Comparison of ENCODE assay signal across 8 cellular contexts in the genomic region with DNA sequence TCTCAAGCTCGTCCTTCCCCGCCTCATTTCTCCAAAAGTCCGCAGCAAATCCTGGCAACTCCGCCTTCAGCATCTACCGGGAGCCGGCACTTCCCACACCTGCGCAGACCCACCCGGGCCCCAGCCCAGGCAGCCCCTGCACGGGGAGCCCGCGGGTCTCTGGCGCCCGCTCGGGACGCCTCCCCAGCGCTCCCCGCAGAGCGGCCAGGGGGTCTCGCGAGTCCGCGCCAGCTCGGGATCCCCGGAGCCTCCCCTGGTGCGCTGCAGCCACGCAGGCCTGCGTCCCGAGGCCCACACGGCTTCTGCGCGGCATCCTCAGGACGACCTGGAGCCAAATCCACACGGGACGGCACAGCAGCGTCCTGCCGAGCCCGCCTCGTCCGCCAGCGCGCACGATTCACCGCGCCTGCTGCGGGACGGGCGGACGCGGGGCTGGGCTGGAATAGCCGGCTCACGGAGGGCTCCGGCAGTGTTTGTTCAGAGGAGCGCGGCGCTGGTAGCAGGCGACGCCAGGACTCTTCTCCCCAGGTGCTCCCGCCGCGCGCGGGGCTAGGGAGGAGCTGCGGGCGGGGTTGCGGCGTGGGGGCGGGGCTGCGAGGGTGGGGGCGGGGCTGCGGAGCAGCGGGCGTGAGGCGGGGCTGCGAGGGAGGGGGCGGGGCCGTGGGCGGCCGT. TPM values are rescaled to one million over a fixed set of nuclear protein-coding genes. Genes with fewer than 3 reads are reported as not detected.
DNase-seq lines count a peak whose midpoint lies in the region; ATAC-seq, FAIRE-seq and TF ChIP-seq lines count a peak whose summit lies in the region.

No MANE protein-coding gene starts in this region.

- H3K9me3 Mint-ChIP-seq in activated T-helper 1 cell treated with anti-CD3 and anti-CD28 coated beads, Interleukin-12 subunit alpha, Interleukin-12 subunit beta, Interleukin-2, Interleukin-4 antibody, amounts not matched to agents 30 ng/mL and 10 ng/mL and 1 ng/mL, durations not matched to agents 14 hours and 24 hours and 36 hours = no peaks in the 10 kb centered on the region

- H3K27ac Mint-ChIP-seq in activated T-helper 1 cell treated with anti-CD3 and anti-CD28 coated beads, Interleukin-12 subunit alpha, Interleukin-12 subunit beta, Interleukin-2, Interleukin-4 antibody, amounts not matched to agents 30 ng/mL and 10 ng/mL and 1 ng/mL, durations not matched to agents 14 hours and 24 hours and 36 hours = peak overlapping the region; percentile 26

- H3K4me3 ChIP-seq in right atrium auricular region = peak overlapping the region; percentile 55 to 68

- peak overlapping the region; percentile 83 for H3K4me3 Mint-ChIP-seq in activated T-helper 1 cell treated with anti-CD3 and anti-CD28 coated beads, Interleukin-12 subunit alpha, Interleukin-12 subunit beta, Interleukin-2, Interleukin-4 antibody, amounts not matched to agents 30 ng/mL and 10 ng/mL and 1 ng/mL, durations not matched to agents 14 hours and 24 hours and 36 hours

- no peaks in the 10 kb centered on the region for H3K36me3 ChIP-seq in right atrium auricular region

- no peak for TF ChIP-seq CTCF in right atrium auricular region (IDR thresholded peaks at IDR 0.05)

- peaks cover 38% of the 10 kb centered on the region for H3K4me1 Mint-ChIP-seq in activated T-helper 1 cell treated with anti-CD3 and anti-CD28 coated beads, Interleukin-12 subunit alpha, Interleukin-12 subunit beta, Interleukin-2, Interleukin-4 antibody, amounts not matched to agents 30 ng/mL and 10 ng/mL and 1 ng/mL, durations not matched to agents 14 hours and 24 hours and 36 hours (ENCODE audit: low read depth)

- ATAC-seq in sciatic nerve (peak; percentile 2), GM18861 (IDR thresholded peaks at IDR 0.05; ENCODE audit: unreplicated experiment) (no peak)

- peaks cover 4% of the 10 kb centered on the region for H3K36me3 Mint-ChIP-seq in activated T-helper 1 cell treated with anti-CD3 and anti-CD28 coated beads, Interleukin-12 subunit alpha, Interleukin-12 subunit beta, Interleukin-2, Interleukin-4 antibody, amounts not matched to agents 30 ng/mL and 10 ng/mL and 1 ng/mL, durations not matched to agents 14 hours and 24 hours and 36 hours (ENCODE audit: low read depth)

- peaks cover 15% of the 10 kb centered on the region for H3K27me3 Mint-ChIP-seq in activated T-helper 1 cell treated with anti-CD3 and anti-CD28 coated beads, Interleukin-12 subunit alpha, Interleukin-12 subunit beta, Interleukin-2, Interleukin-4 antibody, amounts not matched to agents 30 ng/mL and 10 ng/mL and 1 ng/mL, durations not matched to agents 14 hours and 24 hours and 36 hours (ENCODE audit: insufficient read depth)

- intact Hi-C loops in activated T-helper 1 cell treated with anti-CD3 and anti-CD28 coated beads, Interleukin-12 subunit alpha, Interleukin-12 subunit beta, Interleukin-2, Interleukin-4 antibody, amounts not matched to agents 30 ng/mL and 10 ng/mL and 1 ng/mL, durations not matched to agents 14 hours and 24 hours and 36 hours (cut with micrococcal nuclease) = loop anchor here (1.0 to 5.0 kb wide), 4 partner anchors 15 to 368 kb away; partner anchors contain the start of genes BET1L, LMNTD2, RASSF7 and RIC8A
- intact Hi-C loops in sciatic nerve (cut with DNase I) = no loop called here

- no peak for FAIRE-seq in H54 (lab: Jason Lieb, UNC)

- H3K4me1 ChIP-seq in right atrium auricular region = peaks cover 0 to 51% of the 10 kb centered on the region in 2 donors

- DNase-seq in GM04504 (ENCODE audit: low read depth) = peak; percentile 17
- peak; percentile 84 for DNase-seq in H54 (ENCODE audit: insufficient read length, low spot score)
- DNase-seq in NCI-H1092 (lab: John Stamatoyannopoulos, UW) = peak; percentile 73
- DNase-seq in activated T-helper 1 cell treated with anti-CD3 and anti-CD28 coated beads, Interleukin-12 subunit alpha, Interleukin-12 subunit beta, Interleukin-2, Interleukin-4 antibody, amounts not matched to agents 30 ng/mL and 10 ng/mL and 1 ng/mL, durations not matched to agents 14 hours and 24 hours and 36 hours (ENCODE audit: low spot score) = no peak
- DNase-seq in right atrium auricular region (ENCODE audit: low spot score) = peak; percentile 62
- peak; percentile 70 for DNase-seq in sciatic nerve (ENCODE audit: low spot score)
- no peak for DNase-seq in ureter (ENCODE audit: low spot score)

- H3K27me3 ChIP-seq in right atrium auricular region = no peaks in the 10 kb centered on the region

- TF ChIP-seq POLR2A in H54 (IDR thresholded peaks at IDR 0.05; ENCODE audit: low read depth, low read length) = peak; percentile 59

- H3K9me3 ChIP-seq in right atrium auricular region = no peaks in the 10 kb centered on the region

- H3K27ac ChIP-seq in right atrium auricular region = peak overlapping the region; percentile 61 to 67

RNA-seq across cellular contexts. Expression of gene PHRF1, which starts 0.8 kb away (rescaled TPM):
- total RNA-seq in activated T-helper 1 cell treated with anti-CD3 and anti-CD28 coated beads, Interleukin-12 subunit alpha, Interleukin-12 subunit beta, Interleukin-2, Interleukin-4 antibody, amounts not matched to agents 30 ng/mL and 10 ng/mL and 1 ng/mL, durations not matched to agents 14 hours and 24 hours and 36 hours = 58.6 and 59.8 TPM in 2 replicates
- total RNA-seq in right atrium auricular region (10 to 100 TPM; 12.4 to 14.2 TPM), sciatic nerve (33.5 TPM), ureter (43.6 TPM)

RNA-seq across cellular contexts. Expression of gene RASSF7, which starts 14.7 kb away (rescaled TPM):
- total RNA-seq in activated T-helper 1 cell treated with anti-CD3 and anti-CD28 coated beads, Interleukin-12 subunit alpha, Interleukin-12 subunit beta, Interleukin-2, Interleukin-4 antibody, amounts not matched to agents 30 ng/mL and 10 ng/mL and 1 ng/mL, durations not matched to agents 14 hours and 24 hours and 36 hours = 15.9 and 19.8 TPM in 2 replicates
- 10 to 100 TPM in 1 of 2 donors, 1 to 10 TPM in 1; 8.5 to 13.0 TPM for total RNA-seq in right atrium auricular region
- total RNA-seq in sciatic nerve = 7.5 TPM
- total RNA-seq in ureter = 54.9 TPM

RNA-seq across cellular contexts. Expression of gene LMNTD2, which starts 14.9 kb away (rescaled TPM):
- 0.47 and 0.64 TPM in 2 replicates for total RNA-seq in activated T-helper 1 cell treated with anti-CD3 and anti-CD28 coated beads, Interleukin-12 subunit alpha, Interleukin-12 subunit beta, Interleukin-2, Interleukin-4 antibody, amounts not matched to agents 30 ng/mL and 10 ng/mL and 1 ng/mL, durations not matched to agents 14 hours and 24 hours and 36 hours
- total RNA-seq in right atrium auricular region = under 1 TPM; 0.33 to 0.86 TPM
- total RNA-seq in sciatic nerve = 1.3 TPM
- 8.8 TPM for total RNA-seq in ureter

RNA-seq across cellular contexts. Expression of gene LRRC56, which starts 38.1 kb away (rescaled TPM):
- total RNA-seq in activated T-helper 1 cell treated with anti-CD3 and anti-CD28 coated beads, Interleukin-12 subunit alpha, Interleukin-12 subunit beta, Interleukin-2, Interleukin-4 antibody, amounts not matched to agents 30 ng/mL and 10 ng/mL and 1 ng/mL, durations not matched to agents 14 hours and 24 hours and 36 hours = 1.8 and 2.2 TPM in 2 replicates
- total RNA-seq in right atrium auricular region (under 1 TPM; 0.12 to 0.15 TPM), sciatic nerve (1.4 TPM), ureter (3.4 TPM)

RNA-seq across cellular contexts. Expression of gene HRAS, which starts 40.1 kb away (rescaled TPM):
- 76.6 and 88.7 TPM in 2 replicates for total RNA-seq in activated T-helper 1 cell treated with anti-CD3 and anti-CD28 coated beads, Interleukin-12 subunit alpha, Interleukin-12 subunit beta, Interleukin-2, Interleukin-4 antibody, amounts not matched to agents 30 ng/mL and 10 ng/mL and 1 ng/mL, durations not matched to agents 14 hours and 24 hours and 36 hours
- total RNA-seq in right atrium auricular region (10 to 100 TPM; 31.7 to 48.1 TPM), sciatic nerve (45.2 TPM), ureter (85.3 TPM)

Comparison
In these comparisons a context has a peak if more than half of its experiments do, and no peak if none do; other contexts are left out.
1. DNase-seq: peak in GM04504 (single experiment), H54 (single experiment), NCI-H1092 (single experiment), right atrium auricular region (single experiment) and sciatic nerve (single experiment); none in activated T-helper 1 cell treated with anti-CD3 and anti-CD28 coated beads, Interleukin-12 subunit alpha, Interleukin-12 subunit beta, Interleukin-2, Interleukin-4 antibody, amounts not matched to agents 30 ng/mL and 10 ng/mL and 1 ng/mL, durations not matched to agents 14 hours and 24 hours and 36 hours (single experiment) and ureter (single experiment).